In genomic region chr2:103208916-103209315, GRCh38 we compare ENCODE assay signal across 29 cellular contexts.
"Had no signal": no experiment of that assay in that cellular context is flagged by ENCODE, and none has a peak within 500 bp of the region (broad histone marks: within the 10 kb centered on the region; RNA-seq: fewer than 3 reads in every experiment).

No MANE protein-coding gene starts in this region.

- H3K27ac ChIP-seq: ascending aorta, body of pancreas, KMS-11, PC-9, VCaP had no signal

- H3K4me3 ChIP-seq: ascending aorta, body of pancreas, PC-9 had no signal

- H2AFZ ChIP-seq: PC-9 had no signal

- H3K9ac ChIP-seq: KMS-11 had no signal

- H3K36me3 ChIP-seq: ascending aorta had no signal

- ATAC-seq: activated naive CD4-positive, alpha-beta T cell treated with anti-CD3 and anti-CD28 coated beads, Interleukin-2, amount 50 U/mL, for 72 hours; activated naive CD8-positive, alpha-beta T cell treated with anti-CD3 and anti-CD28 coated beads, Interleukin-2, amount 50 U/mL, for 24 hours; activated T-cell treated with anti-CD3 and anti-CD28 coated beads, Interleukin-2, amount 50 U/mL, for 4 hours; body of pancreas; T-cell had no signal

- DNase-seq: activated CD4-positive, alpha-beta memory T cell treated with anti-CD3 and anti-CD28 coated beads for 36 hours; activated CD4-positive, alpha-beta T cell treated with anti-CD3 and anti-CD28 coated beads, Interleukin-2, amount 10 ng/mL, durations not matched to agents 7 days and 5 days; activated CD4-positive, CD25-positive, alpha-beta regulatory T cell; activated CD8-positive, alpha-beta memory T cell treated with anti-CD3 and anti-CD28 coated beads for 24 hours; activated effector memory CD4-positive, alpha-beta T cell treated with anti-CD3 and anti-CD28 coated beads, Interleukin-2, amount 50 U/mL, for 16 hours; activated naive CD4-positive, alpha-beta T cell treated with Interleukin-2 at 50 U/mL for 16 hours; activated naive CD8-positive, alpha-beta T cell treated with anti-CD3 and anti-CD28 coated beads, Interleukin-2, amount 50 U/mL, for 24 hours; activated T-cell treated with anti-CD3 and anti-CD28 coated beads, Interleukin-2, amount 50 U/mL, for 4 hours; amniotic stem cell; body of pancreas; central memory CD4-positive, alpha-beta T cell; MM.1S; NCI-H1105; NCI-H1436 treated with DMSO at 0.1 percent for 48 hours; NCI-H187 treated with DMSO at 0.1 percent for 48 hours; NCI-H2081 treated with DMSO at 0.1 percent for 48 hours; NCI-H446 treated with DMSO at 0.1 percent for 48 hours; NCI-H524 treated with DMSO at 0.1 percent for 48 hours; NCI-H82; PC-9; SHP77 treated with DMSO at 0.1 percent for 48 hours; T-cell; T-helper 2 cell; T1000 had no signal

- H3K27me3 ChIP-seq: ascending aorta, body of pancreas had no signal

- H3K4me1 ChIP-seq: ascending aorta, body of pancreas had no signal

- FAIRE-seq: bronchial epithelial cell had no signal

- H3K9me3 ChIP-seq: ascending aorta, body of pancreas had no signal

- H3K4me2 ChIP-seq: KMS-11, PC-9 had no signal
